20 cellular contexts compared by ENCODE assay signal in the genomic region with DNA sequence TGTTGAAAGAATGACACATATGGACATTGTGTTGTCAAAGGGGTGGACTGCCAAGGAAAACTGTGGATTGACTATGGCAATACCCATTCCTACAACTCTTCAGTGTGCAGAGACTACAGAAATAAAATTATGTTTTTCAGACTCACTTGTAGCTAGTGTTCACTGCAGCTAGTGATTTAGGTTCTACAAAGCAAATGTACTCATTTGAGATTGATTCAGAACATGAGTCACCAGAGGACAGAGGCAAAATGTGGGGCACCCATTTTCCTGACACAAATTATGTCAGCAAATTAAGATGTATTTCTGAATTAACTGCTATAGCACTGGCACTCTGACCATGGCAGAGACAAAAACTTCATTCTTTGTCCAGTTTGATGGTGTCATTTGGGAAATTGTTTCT.
"Had no signal": no experiment of that assay in that cellular context is flagged by ENCODE, and none has a peak within 500 bp of the region (broad histone marks: within the 10 kb centered on the region; RNA-seq: fewer than 3 reads in every experiment).

No MANE protein-coding gene starts in this region.

- H3K36me3 ChIP-seq: thyroid gland, WERI-Rb-1 had no signal

- H3K4me1 Mint-ChIP-seq: brain, natural killer cell had no signal

- H3K27me3 Mint-ChIP-seq: brain had no signal

- H3K4me2 ChIP-seq: hepatocyte had no signal

- H3K79me2 ChIP-seq: hepatocyte had no signal

- H2AFZ ChIP-seq: hepatocyte had no signal

- H3K9me3 ChIP-seq: thyroid gland had no signal

- H3K4me3 ChIP-seq: hepatocyte, thyroid gland had no signal

- DNase-seq: activated CD4-positive, alpha-beta T cell treated with anti-CD3 and anti-CD28 coated beads for 48 hours; activated CD8-positive, alpha-beta T cell treated with anti-CD3 and anti-CD28 coated beads for 36 hours; activated gamma-delta T cell; activated T-cell treated with anti-CD3 and anti-CD28 coated beads, Interleukin-2, amount 50 U/mL, for 4 hours; amniotic stem cell; cortex of kidney; effector CD8-positive, alpha-beta T cell; left ventricle myocardium superior; mesenchymal stem cell; natural killer cell; posterior cingulate gyrus; retina; stimulated activated CD4-positive, alpha-beta T cell treated with anti-CD3 and anti-CD28 coated beads, Interleukin-2, amount 100 ng/mL, for 48 hours; stimulated activated naive B cell treated with anti-CD40 and anti-IgM and Interleukin-4, amounts not matched to agents 10 μg/mL and 1 μg/mL and 100 μg/mL, for 72 hours; T-helper 1 cell; thyroid gland; WERI-Rb-1 had no signal

- H3K27me3 ChIP-seq: hepatocyte, thyroid gland had no signal

- H3K27ac Mint-ChIP-seq: activated CD8-positive, alpha-beta T cell treated with anti-CD3 and anti-CD28 coated beads for 36 hours; activated naive CD4-positive, alpha-beta T cell treated with anti-CD3 and anti-CD28 coated beads, Interleukin-2, amount 50 U/mL, for 72 hours; brain; natural killer cell; stimulated activated naive B cell treated with anti-CD40 and anti-IgM and Interleukin-4, amounts not matched to agents 10 μg/mL and 1 μg/mL and 100 μg/mL, for 72 hours had no signal

- H3K9me3 Mint-ChIP-seq: activated CD8-positive, alpha-beta T cell treated with anti-CD3 and anti-CD28 coated beads for 36 hours; natural killer cell; stimulated activated naive B cell treated with anti-CD40 and anti-IgM and Interleukin-4, amounts not matched to agents 10 μg/mL and 1 μg/mL and 100 μg/mL, for 72 hours had no signal

- H3K36me3 Mint-ChIP-seq: brain; natural killer cell; stimulated activated naive B cell treated with anti-CD40 and anti-IgM and Interleukin-4, amounts not matched to agents 10 μg/mL and 1 μg/mL and 100 μg/mL, for 72 hours had no signal

- H3K4me1 ChIP-seq: thyroid gland had no signal

- H3K4me3 Mint-ChIP-seq: activated CD8-positive, alpha-beta T cell treated with anti-CD3 and anti-CD28 coated beads for 36 hours; activated T-cell treated with anti-CD3 and anti-CD28 coated beads, Interleukin-2, amount 50 U/mL, for 4 hours; brain; natural killer cell; stimulated activated naive B cell treated with anti-CD40 and anti-IgM and Interleukin-4, amounts not matched to agents 10 μg/mL and 1 μg/mL and 100 μg/mL, for 72 hours had no signal

- H3K27ac ChIP-seq: hepatocyte, thyroid gland, WERI-Rb-1 had no signal
